1 cellular context compared by ENCODE assay signal in genomic region chr6:37426945-37427510, GRCh38.
TF ChIP-seq lines count a peak whose summit lies in the region.

No MANE protein-coding gene starts in this region.

TF ChIP-seq in K562, 482 proteins besides CTCF, POLR2A, EP300 and RAD21 (continued from another document and continues in another):
- TF ChIP-seq ZNF318 (IDR thresholded peaks at IDR 0.05; ENCODE audit: borderline replicate concordance in 1 of 2, low read depth in 1 of 2) (no peak), KLF1 (tag; IDR thresholded peaks at IDR 0.05) (no peak), TAF1 (IDR thresholded peaks at IDR 0.05; ENCODE audit: control insufficient read depth, extremely low read depth, insufficient read depth, low read length, severe bottlenecking) (peak; percentile 65), E4F1 (CRISPR knock-in tag; IDR thresholded peaks at IDR 0.05; ENCODE audit: borderline replicate concordance) (no peak), THRA (IDR thresholded peaks at IDR 0.05) (no peak), SREBF1 (IDR thresholded peaks at IDR 0.05; ENCODE audit: borderline replicate concordance, low read depth, low read length) (no peak), NCOA1 (IDR thresholded peaks at IDR 0.05; ENCODE audit: low read depth) (no peak), PRPF4 (IDR thresholded peaks at IDR 0.05; ENCODE audit: insufficient read depth, low read depth, low read length, poor library complexity, severe bottlenecking) (no peak), ZBTB2 (IDR thresholded peaks at IDR 0.05) (peak; percentile 56; the same call in 1 of the 2 replicates), HEY1 (CRISPR knock-in tag; IDR thresholded peaks at IDR 0.05; ENCODE audit: borderline replicate concordance) (no peak), HIVEP1 (CRISPR knock-in tag; IDR thresholded peaks at IDR 0.05) (no peak), TEAD4 (IDR thresholded peaks at IDR 0.05; ENCODE audit: low read length) (no peak), TEAD4 (CRISPR knock-in tag; IDR thresholded peaks at IDR 0.05; ENCODE audit: borderline replicate concordance) (no peak), PCBP2 (IDR thresholded peaks at IDR 0.05; ENCODE audit: low read depth, low read length, poor library complexity, severe bottlenecking) (no peak), ATF1 (CRISPR knock-in tag; IDR thresholded peaks at IDR 0.05) (no peak), ATF1 (tag; IDR thresholded peaks at IDR 0.05) (peak; percentile 28; the same call in 1 of the 2 replicates), SAFB (IDR thresholded peaks at IDR 0.05; ENCODE audit: borderline replicate concordance, low read depth, low read length) (no peak), SUPT5H (IDR thresholded peaks at IDR 0.05) (0 out of 2 replicates have a peak, but pooled peaks have one; percentile 43), RBM14 (IDR thresholded peaks at IDR 0.05; ENCODE audit: borderline replicate concordance, insufficient read depth, low read depth, low read length) (no peak), HNRNPLL (IDR thresholded peaks at IDR 0.05; ENCODE audit: low read depth, low read length, poor library complexity, severe bottlenecking) (no peak), GABPA (tag; conservative IDR thresholded peaks at IDR 0.05; ENCODE audit: low read depth) (0 out of 2 replicates have a peak, but pooled peaks have one; percentile 23), ZNF583 (CRISPR knock-in tag; IDR thresholded peaks at IDR 0.05) (peak; percentile 81; the same call in 1 of the 2 replicates), SNAPC5 (CRISPR knock-in tag; IDR thresholded peaks at IDR 0.05) (no peak), ZNF668 (CRISPR knock-in tag; IDR thresholded peaks at IDR 0.05) (peak; percentile 89), HCFC1 (IDR thresholded peaks at IDR 0.05; ENCODE audit: low read depth, low read length) (no peak), EGR1 (conservative IDR thresholded peaks at IDR 0.05) (no peak), MEF2A (IDR thresholded peaks at IDR 0.05; ENCODE audit: control insufficient read depth, low read depth, low read length) (peak; percentile 41; the same call in 1 of the 2 replicates), HOXB6 (CRISPR knock-in tag; IDR thresholded peaks at IDR 0.05; ENCODE audit: borderline replicate concordance) (no peak), MEIS2 (IDR thresholded peaks at IDR 0.05; ENCODE audit: partially characterized antibody) (no peak), ZC3H4 (CRISPR knock-in tag; IDR thresholded peaks at IDR 0.05; ENCODE audit: borderline replicate concordance) (no peak), NFATC3 (IDR thresholded peaks at IDR 0.05) (no peak), CHD4 (IDR thresholded peaks at IDR 0.05; ENCODE audit: insufficient read depth, insufficient replicate concordance, low read depth, low read length, poor library complexity, severe bottlenecking) (no peak), GATAD2A (IDR thresholded peaks at IDR 0.05) (0 out of 2 replicates have a peak, but pooled peaks have one; percentile 46), HDAC6 (IDR thresholded peaks at IDR 0.05; ENCODE audit: low read depth, low read length) (no peak), ZNF740 (CRISPR knock-in tag; IDR thresholded peaks at IDR 0.05) (no peak), ZNF740 (tag; IDR thresholded peaks at IDR 0.05) (peak in 1 of 2 experiments; percentile 79; a peak in 2 of 4 replicates), ZNF212 (CRISPR knock-in tag; IDR thresholded peaks at IDR 0.05) (no peak), RFX7 (CRISPR knock-in tag; IDR thresholded peaks at IDR 0.05) (no peak), ZNF324 (CRISPR knock-in tag; IDR thresholded peaks at IDR 0.05) (peak; percentile 89), NONO (IDR thresholded peaks at IDR 0.05; ENCODE audit: low read depth in 2 of 2, low read length in 1 of 2) (no peak), ETV6 (IDR thresholded peaks at IDR 0.05; ENCODE audit: borderline replicate concordance in 1 of 2, low read depth in 2 of 2, low read length in 1 of 2) (no peak), ETV6 (CRISPR knock-in tag; IDR thresholded peaks at IDR 0.05; ENCODE audit: borderline replicate concordance) (no peak), E2F4 (CRISPR knock-in tag; IDR thresholded peaks at IDR 0.05; ENCODE audit: low read depth) (no peak), CLOCK (CRISPR knock-in tag; IDR thresholded peaks at IDR 0.05; ENCODE audit: borderline replicate concordance) (no peak), CBFB (CRISPR knock-in tag; IDR thresholded peaks at IDR 0.05) (no peak), CREB3 (tag; conservative IDR thresholded peaks at IDR 0.05; ENCODE audit: low read depth) (peak; percentile 78; the same call in 1 of the 2 replicates), ZBED1 (IDR thresholded peaks at IDR 0.05) (no peak)
